ENCODE assay signal across 9 cellular contexts in genomic region chr9:21395778-21396717, GRCh38. TPM values are rescaled to one million over a fixed set of nuclear protein-coding genes. Genes with fewer than 3 reads are reported as not detected.
DNase-seq lines count a peak whose midpoint lies in the region; ATAC-seq and TF ChIP-seq lines count a peak whose summit lies in the region.
"Had no signal": no experiment of that assay in that cellular context is flagged by ENCODE, and none has a peak within 500 bp of the region (broad histone marks: within the 10 kb centered on the region; RNA-seq: fewer than 3 reads in every experiment).

No MANE protein-coding gene starts in this region.

- H4K20me1 ChIP-seq in MM.1S (ENCODE audit: insufficient read depth, low read length) = no peaks in the 10 kb centered on the region

- peak overlapping the region in 1 of 9 donors; percentile 4 for H3K27ac Mint-ChIP-seq in naive thymus-derived CD4-positive, alpha-beta T cell

- H3K27me3 Mint-ChIP-seq in naive thymus-derived CD4-positive, alpha-beta T cell = peaks cover 52 to 84% (median 74%) of the 10 kb centered on the region in 5 donors

- DNase-seq in GM10248 (ENCODE audit: extremely low spot score) (peak; percentile 54), NCI-H1092 treated with DMSO at 0.1 percent for 48 hours (lab: John Stamatoyannopoulos, UW) (peak; percentile 47), erythroblast (lab: John Stamatoyannopoulos, UW) (peak; percentile 22 to 52), MM.1S (no peak)
- DNase-seq in activated CD8-positive, alpha-beta memory T cell treated with anti-CD3 and anti-CD28 coated beads, Interleukin-2, amount 50 U/mL, for 24 hours (ENCODE audit: extremely low read depth) = peak; percentile 18
- DNase-seq in naive thymus-derived CD4-positive, alpha-beta T cell = peak; percentile 35 to 65 (median 56)
- peak; percentile 35 for DNase-seq in stimulated activated naive CD4-positive, alpha-beta T cell treated with Interleukin-2 at 50 U/mL for 16 hours (lab: John Stamatoyannopoulos, UW)

- intact Hi-C loops in naive thymus-derived CD4-positive, alpha-beta T cell (cut with micrococcal nuclease) = loop anchor here (1.0 to 2.0 kb wide), 10 partner anchors 39 to 1470 kb away; partner anchors contain the start of gene KLHL9 (in 1 of the 2)

- H3K27ac ChIP-seq in naive thymus-derived CD4-positive, alpha-beta T cell (ENCODE audit: low read depth, low read length) = no peak overlapping the region
- H3K27ac ChIP-seq in MM.1S (ENCODE audit: low read length) = no peak overlapping the region

- H3K4me3 ChIP-seq in naive thymus-derived CD4-positive, alpha-beta T cell (ENCODE audit: low read length) = peak overlapping the region; percentile 51
- H3K4me3 ChIP-seq in MM.1S (ENCODE audit: low read length) = no peak overlapping the region

- peak; percentile 85 for TF ChIP-seq CTCF in GM10248 (IDR thresholded peaks at IDR 0.05; ENCODE audit: control extremely low read depth, extremely low read depth, low read depth, missing control alignments)
- no peak for TF ChIP-seq CTCF in MM.1S (IDR thresholded peaks at IDR 0.05; ENCODE audit: low read length)

- POLR2A ChIA-PET in GM10248 (lab: Yijun Ruan, JAX) = no interaction called here
- POLR2A ChIA-PET in naive thymus-derived CD4-positive, alpha-beta T cell (lab: Charles Lee) = interaction anchor here (1.8 kb wide), 1 partner anchor 70 kb away, joined by 10 read pairs; no protein-coding TSS in a partner anchor

- no peak for TF ChIP-seq POLR2A in erythroblast (IDR thresholded peaks at IDR 0.05; ENCODE audit: low read length)

- no peak overlapping the region for H2AFZ ChIP-seq in MM.1S (ENCODE audit: low read length)

- peaks cover 8 to 10% of the 10 kb centered on the region in 2 donors for H3K27me3 ChIP-seq in naive thymus-derived CD4-positive, alpha-beta T cell (ENCODE audit: control insufficient read depth in 2 of 2, insufficient read depth in 2 of 2, low read length in 2 of 2)
- H3K27me3 ChIP-seq in MM.1S (replicated peaks; ENCODE audit: insufficient read depth, low read length) = no peaks in the 10 kb centered on the region

- peak; percentile 68 for ATAC-seq in GM21825 (IDR thresholded peaks at IDR 0.05; ENCODE audit: unreplicated experiment)
- peak; percentile 83 for ATAC-seq in naive thymus-derived CD4-positive, alpha-beta T cell

- no peak overlapping the region for H3K4me2 ChIP-seq in MM.1S (ENCODE audit: low read depth, low read length)

- H3K9me2 ChIP-seq in MM.1S (replicated peaks; ENCODE audit: insufficient read depth, low read length) = no peaks in the 10 kb centered on the region

- no peaks in the 10 kb centered on the region for H3K9me3 ChIP-seq in naive thymus-derived CD4-positive, alpha-beta T cell (ENCODE audit: control insufficient read depth in 2 of 3, low read length in 3 of 3)
- H3K9me3 ChIP-seq in MM.1S (replicated peaks; ENCODE audit: insufficient read depth, low read length) = no peaks in the 10 kb centered on the region

- no peak overlapping the region for H3K9ac ChIP-seq in MM.1S (ENCODE audit: low read length)

- CTCF ChIA-PET in GM10248 (lab: Yijun Ruan, JAX) = interaction anchor here (0.6 to 3.8 kb wide), 50 partner anchors 10 to 402 kb away, joined by 3 to 95 read pairs (median 5); partner anchors contain the start of genes IFNA2, IFNA6, IFNA8 and KLHL9
- CTCF ChIA-PET in naive thymus-derived CD4-positive, alpha-beta T cell (lab: Charles Lee) = interaction anchor here (0.7 to 3.5 kb wide), 20 partner anchors 9 to 242 kb away, joined by 3 to 54 read pairs (median 4); partner anchors contain the start of genes IFNA2 and KLHL9

- peaks cover 5 to 13% (median 9%) of the 10 kb centered on the region in 7 donors for H3K4me1 Mint-ChIP-seq in naive thymus-derived CD4-positive, alpha-beta T cell

- no peaks in the 10 kb centered on the region for H3K36me3 ChIP-seq in naive thymus-derived CD4-positive, alpha-beta T cell (ENCODE audit: control insufficient read depth in 2 of 3, insufficient read depth in 3 of 3, low read length in 3 of 3)
- no peaks in the 10 kb centered on the region for H3K36me3 ChIP-seq in MM.1S (replicated peaks; ENCODE audit: insufficient read depth, low read length)

- H3K79me2 ChIP-seq in MM.1S (ENCODE audit: low read length) = no peaks in the 10 kb centered on the region

- H3K4me1 ChIP-seq in naive thymus-derived CD4-positive, alpha-beta T cell (ENCODE audit: control insufficient read depth in 2 of 2, insufficient read depth in 2 of 2, low read length in 2 of 2) = no peaks in the 10 kb centered on the region
- H3K4me1 ChIP-seq in MM.1S (ENCODE audit: low read length) = 0 out of 2 replicates have a peak, but pooled peaks cover 3% of the 10 kb centered on the region

- H3K9me3 Mint-ChIP-seq in naive thymus-derived CD4-positive, alpha-beta T cell = no peaks in the 10 kb centered on the region

- H3F3A ChIP-seq in MM.1S (ENCODE audit: insufficient read depth, low read length) = peaks cover 5% of the 10 kb centered on the region; the same call in 1 of the 2 replicates

- no peaks in the 10 kb centered on the region for H3K36me3 Mint-ChIP-seq in naive thymus-derived CD4-positive, alpha-beta T cell

- H3K4me3 Mint-ChIP-seq in naive thymus-derived CD4-positive, alpha-beta T cell = peak overlapping the region; percentile 39 to 81 (median 74)

RNA-seq across cellular contexts. Expression of gene IFNA2, which starts 10.8 kb away (rescaled TPM):
- not detected for total RNA-seq in naive thymus-derived CD4-positive, alpha-beta T cell
- polyA plus RNA-seq in naive thymus-derived CD4-positive, alpha-beta T cell = not detected
- total RNA-seq: pulmonary artery endothelial cell had no signal

RNA-seq across cellular contexts. Expression of gene IFNA8, which starts 12.9 kb away (rescaled TPM):
- total RNA-seq in naive thymus-derived CD4-positive, alpha-beta T cell = not detected
- not detected for polyA plus RNA-seq in naive thymus-derived CD4-positive, alpha-beta T cell
- total RNA-seq: pulmonary artery endothelial cell had no signal

RNA-seq across cellular contexts. Expression of gene IFNA13, which starts 28.2 kb away (rescaled TPM):
- not detected for total RNA-seq in naive thymus-derived CD4-positive, alpha-beta T cell
- polyA plus RNA-seq in naive thymus-derived CD4-positive, alpha-beta T cell = not detected
- total RNA-seq: pulmonary artery endothelial cell had no signal

RNA-seq across cellular contexts. Expression of gene IFNA1, which starts 44.2 kb away (rescaled TPM):
- not detected for total RNA-seq in naive thymus-derived CD4-positive, alpha-beta T cell
- not detected for polyA plus RNA-seq in naive thymus-derived CD4-positive, alpha-beta T cell
- total RNA-seq: pulmonary artery endothelial cell had no signal

RNA-seq across cellular contexts. Expression of gene IFNA6, which starts 45.4 kb away (rescaled TPM):
- total RNA-seq in naive thymus-derived CD4-positive, alpha-beta T cell = not detected
- not detected for polyA plus RNA-seq in naive thymus-derived CD4-positive, alpha-beta T cell
- total RNA-seq: pulmonary artery endothelial cell had no signal
